ENCODE assay signal across 33 cellular contexts in the genomic region with DNA sequence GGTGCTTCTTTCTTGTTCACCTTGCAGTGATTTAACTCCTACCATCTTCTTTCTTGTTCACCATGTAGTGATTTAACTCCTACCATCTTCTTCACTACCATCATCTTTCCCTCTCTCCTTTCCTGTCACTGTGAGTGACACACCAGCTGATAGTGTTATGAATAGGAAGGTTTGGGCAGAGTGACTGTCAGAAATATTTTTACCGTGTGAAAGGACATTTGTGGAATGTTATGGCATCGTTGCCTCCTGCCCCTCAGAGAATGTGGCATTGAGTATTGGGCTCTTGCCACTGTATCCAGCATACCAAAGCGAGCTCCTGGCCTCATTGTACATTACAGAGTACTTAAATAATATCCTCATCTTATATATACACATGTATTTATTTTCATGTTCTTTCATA.
"Had no signal": no experiment of that assay in that cellular context is flagged by ENCODE, and none has a peak within 500 bp of the region (broad histone marks: within the 10 kb centered on the region; RNA-seq: fewer than 3 reads in every experiment).

No MANE protein-coding gene starts in this region.

- H3K27me3 ChIP-seq: ascending aorta, cardiac muscle cell had no signal

- H3K36me3 ChIP-seq: ascending aorta, cardiac muscle cell, WERI-Rb-1 had no signal

- FAIRE-seq: bronchial epithelial cell, TTC549 had no signal

- H3K4me3 ChIP-seq: ascending aorta, cardiac muscle cell had no signal

- H3K27ac ChIP-seq: ascending aorta, cardiac muscle cell, WERI-Rb-1 had no signal

- H3K4me1 ChIP-seq: ascending aorta had no signal

- H3K9me3 ChIP-seq: ascending aorta had no signal

- DNase-seq: activated CD4-positive, alpha-beta memory T cell treated with anti-CD3 and anti-CD28 coated beads, Interleukin-2, amount 10 ng/mL, durations not matched to agents 7 days and 5 days; activated CD4-positive, alpha-beta T cell treated with anti-CD3 and anti-CD28 coated beads for 1 hour; activated CD4-positive, alpha-beta T cell treated with anti-CD3 and anti-CD28 coated beads for 36 hours; activated CD4-positive, alpha-beta T cell treated with anti-CD3 and anti-CD28 coated beads for 48 hours; activated CD4-positive, alpha-beta T cell treated with anti-CD3 and anti-CD28 coated beads, Interleukin-2, amount 10 ng/mL, durations not matched to agents 7 days and 5 days; activated CD4-positive, alpha-beta T cell treated with anti-CD3 and anti-CD28 coated beads, Interleukin-2, amount 50 U/mL, for 48 hours; activated CD4-positive, CD25-positive, alpha-beta regulatory T cell; activated CD8-positive, alpha-beta memory T cell treated with anti-CD3 and anti-CD28 coated beads for 24 hours; activated CD8-positive, alpha-beta memory T cell treated with anti-CD3 and anti-CD28 coated beads, Interleukin-2, amount 10 ng/mL, durations not matched to agents 7 days and 5 days; activated CD8-positive, alpha-beta memory T cell treated with anti-CD3 and anti-CD28 coated beads, Interleukin-2, amount 50 U/mL, for 48 hours; activated CD8-positive, alpha-beta T cell treated with anti-CD3 and anti-CD28 coated beads, Interleukin-2, amount 10 ng/mL, durations not matched to agents 7 days and 5 days; activated effector memory CD4-positive, alpha-beta T cell treated with Interleukin-2 at 50 U/mL for 16 hours; activated gamma-delta T cell; activated naive CD4-positive, alpha-beta T cell treated with anti-CD3 and anti-CD28 coated beads, Interleukin-2, amount 10 ng/mL, durations not matched to agents 7 days and 5 days; activated naive CD4-positive, alpha-beta T cell treated with Interleukin-2 at 50 U/mL for 16 hours; activated naive CD8-positive, alpha-beta T cell treated with anti-CD3 and anti-CD28 coated beads, Interleukin-2, amount 10 ng/mL, durations not matched to agents 7 days and 5 days; activated naive CD8-positive, alpha-beta T cell treated with anti-CD3 and anti-CD28 coated beads, Interleukin-2, amount 50 U/mL, for 24 hours; activated T-cell treated with anti-CD3 and anti-CD28 coated beads, Interleukin-2, amount 50 U/mL, for 24 hours; activated T-cell treated with anti-CD3 and anti-CD28 coated beads, Interleukin-2, amount 50 U/mL, for 48 hours; amygdala; anterior cingulate cortex; caudate nucleus; SW 1271; T-helper 1 cell; T-helper 2 cell; T-helper 9 cell; WERI-Rb-1 had no signal

- ATAC-seq: activated CD4-positive, alpha-beta T cell treated with anti-CD3 and anti-CD28 coated beads for 36 hours; activated CD4-positive, CD25-positive, alpha-beta regulatory T cell treated with anti-CD3 and anti-CD28 coated beads, Interleukin-2, amount 50 U/mL, for 24 hours; activated CD8-positive, alpha-beta memory T cell treated with anti-CD3 and anti-CD28 coated beads, Interleukin-2, amount 10 ng/mL, durations not matched to agents 7 days and 5 days; activated CD8-positive, alpha-beta T cell treated with anti-CD3 and anti-CD28 coated beads, Interleukin-2, amount 10 ng/mL, durations not matched to agents 7 days and 5 days; activated naive CD8-positive, alpha-beta T cell treated with anti-CD3 and anti-CD28 coated beads, Interleukin-2, amount 50 U/mL, for 24 hours; WTC11 had no signal
